In genomic region chr2:136058951-136059530, GRCh38 we compare ENCODE assay signal across 14 cellular contexts. TPM values are rescaled to one million over a fixed set of nuclear protein-coding genes. Genes with fewer than 3 reads are reported as not detected.
DNase-seq lines count a peak whose midpoint lies in the region; ATAC-seq and TF ChIP-seq lines count a peak whose summit lies in the region.
"Had no signal": no experiment of that assay in that cellular context is flagged by ENCODE, and none has a peak within 500 bp of the region (broad histone marks: within the 10 kb centered on the region; RNA-seq: fewer than 3 reads in every experiment).

No MANE protein-coding gene starts in this region.

- H3K27ac Mint-ChIP-seq in natural killer cell treated with Interleukin-12 subunit alpha and Interleukin-12 subunit beta and Interleukin-15 and Interleukin-18, amount 100 ng/mL, for 72 hours = peak overlapping the region; percentile 35 to 92
- no peak overlapping the region for H3K27ac Mint-ChIP-seq in natural killer cell
- peak overlapping the region; percentile 28 to 79 for H3K27ac Mint-ChIP-seq in stimulated activated naive CD8-positive, alpha-beta T cell treated with anti-CD3 and anti-CD28 coated beads, Interleukin-15, amount 100 ng/mL, for 72 hours
- H3K27ac Mint-ChIP-seq: CD8-positive, alpha-beta T cell had no signal

- no peaks in the 10 kb centered on the region for H3K9me3 Mint-ChIP-seq in natural killer cell treated with Interleukin-12 subunit alpha and Interleukin-12 subunit beta and Interleukin-15 and Interleukin-18, amount 100 ng/mL, for 72 hours
- peaks cover 0 to 3% of the 10 kb centered on the region in 2 donors for H3K9me3 Mint-ChIP-seq in natural killer cell
- H3K9me3 Mint-ChIP-seq in stimulated activated naive CD8-positive, alpha-beta T cell treated with anti-CD3 and anti-CD28 coated beads, Interleukin-15, amount 100 ng/mL, for 72 hours = peaks cover 12 to 15% of the 10 kb centered on the region in 2 donors
- H3K9me3 Mint-ChIP-seq: CD8-positive, alpha-beta T cell had no signal

- TF ChIP-seq CTCF in natural killer cell (IDR thresholded peaks at IDR 0.05) (no peak), A673 (conservative IDR thresholded peaks at IDR 0.05; ENCODE audit: low read depth, low read length) (no peak)

- no peak for DNase-seq in natural killer cell treated with Interleukin-12 subunit alpha and Interleukin-12 subunit beta and Interleukin-15 and Interleukin-18, amount 100 ng/mL, for 72 hours (ENCODE audit: low spot score)
- DNase-seq in natural killer cell (no peak), NCI-H526 (lab: John Stamatoyannopoulos, UW) (no peak), AG08395 (ENCODE audit: low spot score) (no peak), A673 (ENCODE audit: low spot score) (no peak)
- no peak for DNase-seq in stimulated activated naive CD8-positive, alpha-beta T cell treated with anti-CD3 and anti-CD28 coated beads, Interleukin-15, amount 100 ng/mL, for 72 hours
- DNase-seq: activated naive CD4-positive, alpha-beta T cell treated with anti-CD3 and anti-CD28 coated beads, Interleukin-2, amount 50 U/mL, for 16 hours; CD8-positive, alpha-beta T cell; midbrain; NCI-H2081 had no signal

- ATAC-seq in natural killer cell treated with Interleukin-12 subunit alpha and Interleukin-12 subunit beta and Interleukin-15 and Interleukin-18, amount 100 ng/mL, for 72 hours = no peak
- ATAC-seq in natural killer cell (no peak), HG02588 (IDR thresholded peaks at IDR 0.05; ENCODE audit: unreplicated experiment) (peak; percentile 46), HG03575 (IDR thresholded peaks at IDR 0.05; ENCODE audit: extremely low read depth, insufficient number of reproducible peaks, low FRiP score, unreplicated experiment) (peak; percentile 34)
- ATAC-seq in stimulated activated naive CD8-positive, alpha-beta T cell treated with anti-CD3 and anti-CD28 coated beads, Interleukin-15, amount 100 ng/mL, for 72 hours = no peak
- ATAC-seq: CD8-positive, alpha-beta T cell; esophagus mucosa had no signal

- POLR2A ChIA-PET in A673 (lab: Charles Lee; ENCODE audit: low non-redundant PET) = interaction anchor here (0.6 kb wide), 1 partner anchor 79 kb away, joined by 3 read pairs; no protein-coding TSS in a partner anchor

- no peaks in the 10 kb centered on the region for H3K27me3 ChIP-seq in A673 (replicated peaks; ENCODE audit: insufficient read depth, low read depth, low read length, poor library complexity)

- no peaks in the 10 kb centered on the region for H3K4me1 ChIP-seq in A673 (ENCODE audit: insufficient read depth, low read length, poor library complexity, severe bottlenecking)

- H3K27me3 Mint-ChIP-seq in natural killer cell treated with Interleukin-12 subunit alpha and Interleukin-12 subunit beta and Interleukin-15 and Interleukin-18, amount 100 ng/mL, for 72 hours = no peaks in the 10 kb centered on the region
- peaks cover 0 to 7% of the 10 kb centered on the region in 2 donors for H3K27me3 Mint-ChIP-seq in natural killer cell (ENCODE audit: low read depth in 2 of 2)
- H3K27me3 Mint-ChIP-seq in stimulated activated naive CD8-positive, alpha-beta T cell treated with anti-CD3 and anti-CD28 coated beads, Interleukin-15, amount 100 ng/mL, for 72 hours = no peaks in the 10 kb centered on the region

- no TSS peak for BruUV-seq in A673 (replicated peaks; lab: Mats Ljungman, UMichigan)

- H3K9me3 ChIP-seq in A673 (ENCODE audit: low read depth, low read length, poor library complexity, severe bottlenecking) = no peaks in the 10 kb centered on the region
- H3K9me3 ChIP-seq: HAP-1 had no signal

- H3K36me3 Mint-ChIP-seq in natural killer cell treated with Interleukin-12 subunit alpha and Interleukin-12 subunit beta and Interleukin-15 and Interleukin-18, amount 100 ng/mL, for 72 hours = peaks cover 4% of the 10 kb centered on the region
- H3K36me3 Mint-ChIP-seq in natural killer cell = no peaks in the 10 kb centered on the region
- H3K36me3 Mint-ChIP-seq: CD8-positive, alpha-beta T cell had no signal

- peak overlapping the region; percentile 7 for H3K4me3 Mint-ChIP-seq in natural killer cell treated with Interleukin-12 subunit alpha and Interleukin-12 subunit beta and Interleukin-15 and Interleukin-18, amount 100 ng/mL, for 72 hours
- no peak overlapping the region for H3K4me3 Mint-ChIP-seq in natural killer cell
- peak overlapping the region; percentile 14 to 25 for H3K4me3 Mint-ChIP-seq in stimulated activated naive CD8-positive, alpha-beta T cell treated with anti-CD3 and anti-CD28 coated beads, Interleukin-15, amount 100 ng/mL, for 72 hours
- H3K4me3 Mint-ChIP-seq: CD8-positive, alpha-beta T cell had no signal

- intact Hi-C loops in natural killer cell (cut with micrococcal nuclease) (loop anchor here (5.0 kb wide), 1 partner anchor 58 kb away; the partner anchor contains the start of gene CXCR4), A673 (cut with micrococcal nuclease; ENCODE audit: unreplicated experiment) (no loop called here)

- H3K27ac ChIP-seq in A673 (ENCODE audit: low read depth, low read length, poor library complexity, severe bottlenecking) = no peak overlapping the region

- CTCF ChIA-PET in A673 (lab: Charles Lee) = no interaction called here

- no peaks in the 10 kb centered on the region for H3K36me3 ChIP-seq in A673 (ENCODE audit: insufficient read depth, low read length, poor library complexity, severe bottlenecking)
- H3K36me3 ChIP-seq: HAP-1 had no signal

- no peak overlapping the region for H3K4me3 ChIP-seq in A673 (ENCODE audit: low read depth, low read length, poor library complexity, severe bottlenecking)
- H3K4me3 ChIP-seq: HAP-1 had no signal

- peaks cover 30 to 46% of the 10 kb centered on the region in 2 donors for H3K4me1 Mint-ChIP-seq in natural killer cell treated with Interleukin-12 subunit alpha and Interleukin-12 subunit beta and Interleukin-15 and Interleukin-18, amount 100 ng/mL, for 72 hours (ENCODE audit: low read depth in 2 of 2)
- H3K4me1 Mint-ChIP-seq in natural killer cell = peaks cover 7 to 24% of the 10 kb centered on the region in 2 donors
- peaks cover 67% of the 10 kb centered on the region for H3K4me1 Mint-ChIP-seq in stimulated activated naive CD8-positive, alpha-beta T cell treated with anti-CD3 and anti-CD28 coated beads, Interleukin-15, amount 100 ng/mL, for 72 hours

RNA-seq across cellular contexts. Expression of gene CXCR4, which starts 58.9 kb away (rescaled TPM):
- 10 to 100 TPM; 72.1 to 74.8 TPM for total RNA-seq in natural killer cell treated with Interleukin-12 subunit alpha and Interleukin-12 subunit beta and Interleukin-15 and Interleukin-18, amount 100 ng/mL, for 72 hours
- total RNA-seq in natural killer cell (100 to 1,000 TPM; 582 to 848 (median 741) TPM), A673 (2021) (1.5 and 3.6 TPM in 2 replicates)

Comparison
In these comparisons a context has a peak if more than half of its experiments do, and no peak if none do; other contexts are left out.
1. H3K27ac Mint-ChIP-seq: peak in natural killer cell treated with Interleukin-12 subunit alpha and Interleukin-12 subunit beta and Interleukin-15 and Interleukin-18, amount 100 ng/mL, for 72 hours (2 of 2) and stimulated activated naive CD8-positive, alpha-beta T cell treated with anti-CD3 and anti-CD28 coated beads, Interleukin-15, amount 100 ng/mL, for 72 hours (2 of 2); none in natural killer cell (0 of 2).
2. ATAC-seq: peak in HG02588 (single experiment) and HG03575 (single experiment); none in natural killer cell treated with Interleukin-12 subunit alpha and Interleukin-12 subunit beta and Interleukin-15 and Interleukin-18, amount 100 ng/mL, for 72 hours (0 of 2), natural killer cell (0 of 3) and stimulated activated naive CD8-positive, alpha-beta T cell treated with anti-CD3 and anti-CD28 coated beads, Interleukin-15, amount 100 ng/mL, for 72 hours (single experiment).
3. RNA of gene CXCR4, which starts 58.9 kb away (total RNA-seq): 582 to 848 TPM in natural killer cell and 72.1 to 74.8 TPM in natural killer cell treated with Interleukin-12 subunit alpha and Interleukin-12 subunit beta and Interleukin-15 and Interleukin-18, amount 100 ng/mL, for 72 hours; 1.5 to 3.6 TPM in A673; every median in the first group is over 10 times any median in the second.